In genomic region chr12:83181074-83181473, GRCh38 we compare ENCODE assay signal across 2 cellular contexts.
TF ChIP-seq lines count a peak whose summit lies in the region.

No MANE protein-coding gene starts in this region.

TF ChIP-seq in A549, 52 proteins besides CTCF, POLR2A, EP300 and RAD21 (continued from another document):
- no peak for TF ChIP-seq BHLHE40 (IDR thresholded peaks at IDR 0.05; ENCODE audit: low read depth, low read length)

TF ChIP-seq in IMR-90, 13 proteins besides CTCF, POLR2A, EP300 and RAD21 (continued from another document):
- TF ChIP-seq USF2 (IDR thresholded peaks at IDR 0.05; ENCODE audit: low read depth, low read length) (no peak), ELK1 (IDR thresholded peaks at IDR 0.05; ENCODE audit: borderline replicate concordance, low read depth, low read length) (no peak), MAFK (IDR thresholded peaks at IDR 0.05; ENCODE audit: low read depth, low read length) (peak; percentile 30)
TF ChIP-seq in IMR-90: peak in this region for 1.
